ENCODE assay signal across 9 cellular contexts in the genomic region with DNA sequence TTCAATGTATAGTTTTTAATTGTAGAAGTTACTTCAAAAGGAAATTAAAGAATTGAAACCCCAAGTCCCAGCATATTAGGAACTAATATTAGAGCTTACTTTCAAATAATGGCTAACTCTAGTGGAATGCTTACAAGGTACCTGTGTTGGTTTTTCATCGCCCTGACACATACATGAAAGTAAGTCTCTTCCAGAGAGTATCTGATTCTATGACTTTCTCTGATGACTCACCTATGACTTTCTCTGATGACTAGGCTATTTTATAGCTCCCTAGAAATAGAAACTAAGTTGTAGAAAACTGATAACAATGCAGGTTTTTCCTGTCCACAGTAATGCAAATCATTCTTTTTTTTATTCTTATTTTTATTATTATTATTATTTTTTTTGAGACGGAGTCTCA. TPM values are rescaled to one million over a fixed set of nuclear protein-coding genes. Genes with fewer than 3 reads are reported as not detected.
DNase-seq lines count a peak whose midpoint lies in the region; ATAC-seq and TF ChIP-seq lines count a peak whose summit lies in the region.
"Had no signal": no experiment of that assay in that cellular context is flagged by ENCODE, and none has a peak within 500 bp of the region (broad histone marks: within the 10 kb centered on the region; RNA-seq: fewer than 3 reads in every experiment).

No MANE protein-coding gene starts in this region.

- no peak overlapping the region for H3K4me3 Mint-ChIP-seq in CD4-positive, CD25-positive, alpha-beta regulatory T cell
- H3K4me3 Mint-ChIP-seq: central memory CD8-positive, alpha-beta T cell had no signal

- H3K4me1 ChIP-seq in CD4-positive, CD25-positive, alpha-beta regulatory T cell (ENCODE audit: control insufficient read depth, insufficient read depth, low read length, poor library complexity, severe bottlenecking) = peaks cover 23% of the 10 kb centered on the region
- no peaks in the 10 kb centered on the region for H3K4me1 ChIP-seq in neuronal stem cell (ENCODE audit: control insufficient read depth in 2 of 2, insufficient read depth in 1 of 2, low read depth in 1 of 2, low read length in 2 of 2)

- H3K23ac ChIP-seq in neuronal stem cell (ENCODE audit: low read depth, low read length, poor library complexity) = no peak overlapping the region

- no peak overlapping the region for H3K18ac ChIP-seq in neuronal stem cell (ENCODE audit: low read length)

- no peak overlapping the region for H4K8ac ChIP-seq in neuronal stem cell (ENCODE audit: low read depth, low read length)

- peaks cover 6% of the 10 kb centered on the region for H3K27me3 ChIP-seq in CD4-positive, CD25-positive, alpha-beta regulatory T cell (ENCODE audit: control insufficient read depth, insufficient read depth, low read length)
- H3K27me3 ChIP-seq in neuronal stem cell (ENCODE audit: control insufficient read depth in 3 of 3, insufficient read depth in 3 of 3, low read depth in 1 of 3, low read length in 3 of 3) = peaks cover 0 to 1% (median 0%) of the 10 kb centered on the region in 3 experiments

- no peak overlapping the region for H3K9ac ChIP-seq in neuronal stem cell (ENCODE audit: low read depth, low read length, poor library complexity)

- no peaks in the 10 kb centered on the region for H3K79me1 ChIP-seq in neuronal stem cell (ENCODE audit: low read depth, low read length)

- H3K27me3 Mint-ChIP-seq in CD4-positive, CD25-positive, alpha-beta regulatory T cell = peaks cover 22% of the 10 kb centered on the region
- H3K27me3 Mint-ChIP-seq: central memory CD8-positive, alpha-beta T cell had no signal

- no peaks in the 10 kb centered on the region for H3K36me3 ChIP-seq in CD4-positive, CD25-positive, alpha-beta regulatory T cell (ENCODE audit: control insufficient read depth, insufficient read depth, low read length)
- no peaks in the 10 kb centered on the region for H3K36me3 ChIP-seq in neuronal stem cell (replicated peaks in 1 of 2; ENCODE audit: control insufficient read depth in 2 of 2, insufficient read depth in 2 of 2, low read length in 2 of 2)

- no peak overlapping the region for H4K91ac ChIP-seq in neuronal stem cell (ENCODE audit: low read depth, low read length, poor library complexity)

- H3K9me3 Mint-ChIP-seq in CD4-positive, CD25-positive, alpha-beta regulatory T cell = peaks cover 0 to 19% (median 5%) of the 10 kb centered on the region in 7 donors

- H3K27ac ChIP-seq in CD4-positive, CD25-positive, alpha-beta regulatory T cell (ENCODE audit: insufficient read depth, low read length, poor library complexity, severe bottlenecking) = no peak overlapping the region
- H3K27ac ChIP-seq in neuronal stem cell (replicated peaks; ENCODE audit: low read length) = no peak overlapping the region

- H3K4ac ChIP-seq in neuronal stem cell (ENCODE audit: low read length) = no peak overlapping the region

- H2AK5ac ChIP-seq in neuronal stem cell (ENCODE audit: low read depth, low read length) = no peak overlapping the region

- H2AFZ ChIP-seq in neuronal stem cell (ENCODE audit: low read length) = no peak overlapping the region

- H3K4me1 Mint-ChIP-seq in CD4-positive, CD25-positive, alpha-beta regulatory T cell = peaks cover 24 to 44% (median 29%) of the 10 kb centered on the region in 4 donors

- no peak overlapping the region for H2BK15ac ChIP-seq in neuronal stem cell (ENCODE audit: low read length)

- H3K27ac Mint-ChIP-seq in CD4-positive, CD25-positive, alpha-beta regulatory T cell = peak overlapping the region in 1 of 3 donors; percentile 45

- ATAC-seq in CD4-positive, CD25-positive, alpha-beta regulatory T cell (ENCODE audit: low read depth in 2 of 2) = peak; percentile 57 to 59
- ATAC-seq in GM21447 (IDR thresholded peaks at IDR 0.05; ENCODE audit: unreplicated experiment) = peak; percentile 58
- peak; percentile 65 for ATAC-seq in HG03575 (IDR thresholded peaks at IDR 0.05; ENCODE audit: extremely low read depth, insufficient number of reproducible peaks, low FRiP score, unreplicated experiment)

- H3K4me3 ChIP-seq in CD4-positive, CD25-positive, alpha-beta regulatory T cell (ENCODE audit: low read depth, low read length) = no peak overlapping the region
- no peak overlapping the region for H3K4me3 ChIP-seq in epithelial cell of esophagus (ENCODE audit: low read length)
- no peak overlapping the region for H3K4me3 ChIP-seq in neuronal stem cell (ENCODE audit: low read length in 2 of 2)

- H2BK5ac ChIP-seq in neuronal stem cell (ENCODE audit: low read length) = no peak overlapping the region

- H3K4me2 ChIP-seq in neuronal stem cell (ENCODE audit: insufficient read depth, low read length, poor library complexity, severe bottlenecking) = no peak overlapping the region

- WGBS in neuronal stem cell (ENCODE audit: extremely low coverage in 2 of 2, insufficient read length in 2 of 2, insufficient replicate concordance in 1 of 2), 2 donors = no CpG with 5 or more reads among the region's 2 CpGs

- DNase-seq in CD4-positive, CD25-positive, alpha-beta regulatory T cell = peak in 1 of 3 donors; percentile 41
- peak; percentile 95 for DNase-seq in epithelial cell of esophagus (ENCODE audit: low read depth)
- no peak for DNase-seq in NCI-H1048 (lab: John Stamatoyannopoulos, UW)
- no peak for DNase-seq in DMS114 treated with DMSO at 0.1 percent for 48 hours (lab: John Stamatoyannopoulos, UW; ENCODE audit: unreplicated experiment)
- DNase-seq in NCI-H2196 (lab: John Stamatoyannopoulos, UW; ENCODE audit: unreplicated experiment) = no peak
- DNase-seq in neuronal stem cell (ENCODE audit: low spot score) = no peak

- no peak overlapping the region for H3K14ac ChIP-seq in neuronal stem cell (ENCODE audit: low read length)

- no peak for TF ChIP-seq CTCF in epithelial cell of esophagus (IDR thresholded peaks at IDR 0.05; ENCODE audit: insufficient read depth, low read depth, low read length, missing control alignments)

- no peak overlapping the region for H2BK120ac ChIP-seq in neuronal stem cell (ENCODE audit: low read depth, low read length)

- no peak overlapping the region for H2BK12ac ChIP-seq in neuronal stem cell (ENCODE audit: low read length)

- peaks cover 4% of the 10 kb centered on the region for H3K36me3 Mint-ChIP-seq in CD4-positive, CD25-positive, alpha-beta regulatory T cell

- peaks cover 0 to 5% of the 10 kb centered on the region in 2 experiments for H3K9me3 ChIP-seq in CD4-positive, CD25-positive, alpha-beta regulatory T cell (ENCODE audit: control insufficient read depth in 2 of 2, low read length in 2 of 2)
- H3K9me3 ChIP-seq in neuronal stem cell (replicated peaks in 1 of 2; ENCODE audit: control insufficient read depth in 2 of 2, insufficient read depth in 1 of 2, low read depth in 1 of 2, low read length in 2 of 2) = peaks cover 0 to 3% of the 10 kb centered on the region in 2 donors

RNA-seq across cellular contexts. Expression of gene MMP7, which starts 33.6 kb away (rescaled TPM):
- not detected for total RNA-seq in CD4-positive, CD25-positive, alpha-beta regulatory T cell
- under 1 TPM in 1 of 4 donors, not detected in 3; 0.16 TPM for polyA plus RNA-seq in CD4-positive, CD25-positive, alpha-beta regulatory T cell
- not detected for polyA plus RNA-seq in neuronal stem cell (2013, experiment 1 of 2)
- polyA plus RNA-seq in neuronal stem cell (2013, experiment 2 of 2) = 0.04 TPM
